ENCODE assay signal across 21 cellular contexts in the genomic region with DNA sequence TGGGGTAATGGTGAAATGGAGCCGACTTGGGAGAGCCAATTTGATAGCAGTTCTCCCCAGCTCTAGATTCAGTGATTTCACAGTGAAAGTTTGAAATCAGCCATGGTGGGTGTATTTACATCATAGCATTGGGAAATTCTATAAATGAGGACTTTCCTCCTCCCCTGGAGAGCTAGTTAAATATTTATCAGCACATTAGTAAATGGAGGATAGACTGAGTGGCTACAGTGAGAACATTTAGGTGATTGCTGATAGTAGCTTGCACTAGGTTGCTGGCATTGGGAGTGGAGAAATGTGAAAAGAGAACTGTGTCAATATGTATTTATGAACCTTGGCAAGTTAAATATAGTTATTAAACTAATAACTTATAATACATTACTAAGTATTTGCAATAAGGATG.
"Had no signal": no experiment of that assay in that cellular context is flagged by ENCODE, and none has a peak within 500 bp of the region (broad histone marks: within the 10 kb centered on the region; RNA-seq: fewer than 3 reads in every experiment).

No MANE protein-coding gene starts in this region.

- H3K4me1 ChIP-seq: gastroesophageal sphincter, psoas muscle, tibial nerve had no signal

- H3K27ac ChIP-seq: cardiac muscle cell, epithelial cell of prostate, gastroesophageal sphincter, psoas muscle, tibial nerve had no signal

- H3K9me3 ChIP-seq: psoas muscle, tibial nerve had no signal

- H3K4me3 ChIP-seq: cardiac muscle cell, gastroesophageal sphincter, psoas muscle, tibial nerve had no signal

- H3K27me3 ChIP-seq: cardiac muscle cell, gastroesophageal sphincter, tibial nerve had no signal

- H3K4me3 Mint-ChIP-seq: activated naive CD4-positive, alpha-beta T cell treated with anti-CD3 and anti-CD28 coated beads, Interleukin-2, amount 10 ng/mL, durations not matched to agents 7 days and 5 days; activated T-cell treated with anti-CD3 and anti-CD28 coated beads, Interleukin-2, amount 50 U/mL, for 4 hours; natural killer cell; stimulated activated naive CD8-positive, alpha-beta T cell treated with anti-CD3 and anti-CD28 coated beads, Interleukin-15, Interleukin-2, amounts not matched to agents 100 ng/mL and 50 ng/mL, for 24 hours; WTC11 had no signal

- H3K27me3 Mint-ChIP-seq: activated naive CD4-positive, alpha-beta T cell treated with anti-CD3 and anti-CD28 coated beads, Interleukin-2, amount 10 ng/mL, durations not matched to agents 7 days and 5 days; stimulated activated naive CD8-positive, alpha-beta T cell treated with anti-CD3 and anti-CD28 coated beads, Interleukin-15, Interleukin-2, amounts not matched to agents 100 ng/mL and 50 ng/mL, for 24 hours had no signal

- H3K36me3 ChIP-seq: cardiac muscle cell, gastroesophageal sphincter, tibial nerve had no signal

- ATAC-seq: activated T-cell treated with anti-CD3 and anti-CD28 coated beads, Interleukin-2, amount 50 U/mL, for 4 hours; gastroesophageal sphincter; left lobe of liver; natural killer cell; psoas muscle; right cardiac atrium; WTC11 had no signal

- H3K9me3 Mint-ChIP-seq: activated T-cell treated with anti-CD3 and anti-CD28 coated beads, Interleukin-2, amount 50 U/mL, for 4 hours; stimulated activated naive CD8-positive, alpha-beta T cell treated with anti-CD3 and anti-CD28 coated beads, Interleukin-15, Interleukin-2, amounts not matched to agents 100 ng/mL and 50 ng/mL, for 24 hours had no signal

- H3K4me1 Mint-ChIP-seq: activated naive CD4-positive, alpha-beta T cell treated with anti-CD3 and anti-CD28 coated beads, Interleukin-2, amount 10 ng/mL, durations not matched to agents 7 days and 5 days; natural killer cell; WTC11 had no signal

- DNase-seq: activated CD4-positive, alpha-beta T cell treated with anti-CD3 and anti-CD28 coated beads, Interleukin-2, amount 50 U/mL, for 4 hours; activated CD8-positive, alpha-beta memory T cell treated with anti-CD3 and anti-CD28 coated beads, Interleukin-2, amount 50 U/mL, for 48 hours; activated effector memory CD4-positive, alpha-beta T cell treated with Interleukin-2 at 50 U/mL for 16 hours; activated naive CD4-positive, alpha-beta T cell treated with anti-CD3 and anti-CD28 coated beads, Interleukin-2, amount 10 ng/mL, durations not matched to agents 7 days and 5 days; activated T-cell treated with anti-CD3 and anti-CD28 coated beads, Interleukin-2, amount 50 U/mL, for 4 hours; amygdala; cortex of kidney; head of caudate nucleus; midbrain; natural killer cell; psoas muscle; right cardiac atrium; stimulated activated CD4-positive, alpha-beta T cell treated with anti-CD3 and anti-CD28 coated beads, Interleukin-12 subunit alpha, Interleukin-12 subunit beta, amount 100 ng/mL, for 4 hours; T-helper 9 cell had no signal

- H3K27ac Mint-ChIP-seq: activated naive CD4-positive, alpha-beta T cell treated with anti-CD3 and anti-CD28 coated beads, Interleukin-2, amount 10 ng/mL, durations not matched to agents 7 days and 5 days; natural killer cell; stimulated activated naive CD8-positive, alpha-beta T cell treated with anti-CD3 and anti-CD28 coated beads, Interleukin-15, Interleukin-2, amounts not matched to agents 100 ng/mL and 50 ng/mL, for 24 hours; WTC11 had no signal

- H3K36me3 Mint-ChIP-seq: activated naive CD4-positive, alpha-beta T cell treated with anti-CD3 and anti-CD28 coated beads, Interleukin-2, amount 10 ng/mL, durations not matched to agents 7 days and 5 days; natural killer cell had no signal
